ENCODE assay signal across 16 cellular contexts in the genomic region with DNA sequence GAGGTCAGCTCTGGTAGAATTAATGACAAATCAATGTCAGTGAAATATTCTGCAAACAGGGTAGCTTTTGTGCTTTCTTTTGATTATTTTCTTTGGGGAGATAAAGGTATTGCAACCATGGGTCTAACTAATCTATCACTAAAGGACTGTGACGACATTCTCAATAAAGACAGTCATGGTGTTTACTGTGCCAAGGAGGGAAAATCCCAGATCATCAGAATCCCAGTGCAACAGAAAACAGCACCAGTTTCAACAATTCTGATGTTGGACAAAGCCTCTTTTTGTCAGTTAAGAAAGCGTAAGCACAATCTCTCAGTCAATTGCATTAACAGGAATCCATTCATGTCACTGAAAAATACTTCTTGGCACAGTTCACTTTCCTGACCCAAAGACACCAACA. TPM values are rescaled to one million over a fixed set of nuclear protein-coding genes. Genes with fewer than 3 reads are reported as not detected.
DNase-seq lines count a peak whose midpoint lies in the region; ATAC-seq, FAIRE-seq and TF ChIP-seq lines count a peak whose summit lies in the region.
"Had no signal": no experiment of that assay in that cellular context is flagged by ENCODE, and none has a peak within 500 bp of the region (broad histone marks: within the 10 kb centered on the region; RNA-seq: fewer than 3 reads in every experiment).

No MANE protein-coding gene starts in this region.

- no peak overlapping the region for H3K9ac ChIP-seq in Karpas-422 (ENCODE audit: low read length)
- H3K9ac ChIP-seq in endothelial cell of umbilical vein (replicated peaks; ENCODE audit: extremely low read depth, insufficient read depth, low read length) = no peak overlapping the region

- no peak for ATAC-seq in GM18861 (IDR thresholded peaks at IDR 0.05; ENCODE audit: unreplicated experiment)

- no peak for FAIRE-seq in endothelial cell of umbilical vein (lab: Jason Lieb, UNC)
- FAIRE-seq: D721Med had no signal

- no peak overlapping the region for H3K4me3 ChIP-seq in Karpas-422 (ENCODE audit: low read length)
- no peak overlapping the region for H3K4me3 ChIP-seq in endothelial cell of umbilical vein (replicated peaks in 1 of 3; ENCODE audit: insufficient read depth in 1 of 3, low read depth in 1 of 3, low read length in 3 of 3)
- H3K4me3 ChIP-seq: ascending aorta, esophagus squamous epithelium, prostate gland had no signal

- no peaks in the 10 kb centered on the region for H3K9me2 ChIP-seq in Karpas-422 (replicated peaks; ENCODE audit: insufficient read depth, low read length)

- peaks cover 37% of the 10 kb centered on the region for H3K36me3 Mint-ChIP-seq in MCF 10A (ENCODE audit: insufficient read depth, unreplicated experiment)

- H3K9me3 ChIP-seq in Karpas-422 (ENCODE audit: low read length) (no peaks in the 10 kb centered on the region), endothelial cell of umbilical vein (replicated peaks; ENCODE audit: control insufficient read depth, insufficient read depth, low read length) (no peaks in the 10 kb centered on the region)
- H3K9me3 ChIP-seq: ascending aorta, esophagus squamous epithelium, prostate gland had no signal

- dilution Hi-C loops in endothelial cell of umbilical vein (cut with MboI; ENCODE audit: extremely low pct_ligation_motif_present, low sequenced_read_pairs) = no loop called here

- H2AFZ ChIP-seq in Karpas-422 (ENCODE audit: low read length) (no peak overlapping the region), endothelial cell of umbilical vein (ENCODE audit: low read depth, low read length) (no peak overlapping the region)

- peaks cover 16% of the 10 kb centered on the region; the same call in 1 of the 2 replicates for H3K36me3 ChIP-seq in Karpas-422 (ENCODE audit: insufficient read depth, low read length)
- no peaks in the 10 kb centered on the region for H3K36me3 ChIP-seq in endothelial cell of umbilical vein (ENCODE audit: control insufficient read depth in 2 of 2, extremely low read depth in 1 of 2, insufficient read depth in 2 of 2, low read length in 2 of 2)
- H3K36me3 ChIP-seq: prostate gland had no signal

- DNase-seq in Karpas-422 (no peak), endothelial cell of umbilical vein (ENCODE audit: low read depth, low spot score) (peak; percentile 49), midbrain (lab: John Stamatoyannopoulos, UW) (peak; percentile 53), substantia nigra (lab: John Stamatoyannopoulos, UW) (peak in 2 of 49 donors; percentile 23 to 45), NCI-H1092 treated with DMSO at 0.1 percent for 48 hours (lab: John Stamatoyannopoulos, UW) (no peak), MCF 10A (ENCODE audit: unreplicated experiment) (no peak), NOMO-1 (lab: John Stamatoyannopoulos, UW; ENCODE audit: unreplicated experiment in 2 of 2) (no peak)
- DNase-seq: activated CD4-positive, CD25-positive, alpha-beta regulatory T cell; dermis blood vessel endothelial cell; esophagus squamous epithelium; H7; NCI-H1930 had no signal

- intact Hi-C loops in endothelial cell of umbilical vein (cut with micrococcal nuclease) (no loop called here), MCF 10A (cut with micrococcal nuclease) (no loop called here)

- CTCF ChIA-PET in endothelial cell of umbilical vein (lab: Charles Lee) (no interaction called here), MCF 10A (lab: Yijun Ruan, JAX) (no interaction called here)

- no peaks in the 10 kb centered on the region for H4K20me1 ChIP-seq in Karpas-422 (ENCODE audit: insufficient read depth, low read depth, low read length)
- H4K20me1 ChIP-seq in endothelial cell of umbilical vein (replicated peaks; ENCODE audit: control insufficient read depth, extremely low read depth, insufficient read depth, low read length) = no peaks in the 10 kb centered on the region

- H3K27ac ChIP-seq in Karpas-422 (ENCODE audit: low read length) (peak overlapping the region; percentile 26; the same call in 1 of the 2 replicates), endothelial cell of umbilical vein (ENCODE audit: insufficient read depth, low read depth, low read length) (no peak overlapping the region), substantia nigra (ENCODE audit: low read depth, low read length, poor library complexity, severe bottlenecking) (peak overlapping the region; percentile 63)
- H3K27ac ChIP-seq: ascending aorta, prostate gland had no signal

- BruUV-seq in endothelial cell of umbilical vein (replicated peaks; lab: Mats Ljungman, UMichigan) (no TSS peak), MCF 10A (replicated peaks; lab: Mats Ljungman, UMichigan) (no TSS peak)

- TF ChIP-seq CTCF in endothelial cell of umbilical vein (IDR thresholded peaks at IDR 0.05; ENCODE audit: extremely low read depth in 1 of 2, insufficient read depth in 1 of 2, low read depth in 1 of 2, low read length in 2 of 2) (no peak), MCF 10A (IDR thresholded peaks at IDR 0.05; ENCODE audit: unreplicated experiment) (no peak)

- H3K4me2 ChIP-seq in Karpas-422 (ENCODE audit: low read depth, low read length, poor library complexity, severe bottlenecking) = no peak overlapping the region
- H3K4me2 ChIP-seq in endothelial cell of umbilical vein (ENCODE audit: insufficient read depth, low read length) = no peak overlapping the region

- H3K79me2 ChIP-seq in Karpas-422 (ENCODE audit: low read length) (peaks cover 24% of the 10 kb centered on the region), endothelial cell of umbilical vein (ENCODE audit: control insufficient read depth, insufficient read depth, low read length) (no peaks in the 10 kb centered on the region)

- H3K27me3 Mint-ChIP-seq in MCF 10A (ENCODE audit: insufficient read depth, unreplicated experiment) = no peaks in the 10 kb centered on the region

- H3K4me3 Mint-ChIP-seq in MCF 10A (ENCODE audit: unreplicated experiment) = no peak overlapping the region

- H3K4me1 ChIP-seq in Karpas-422 (ENCODE audit: low read length) = peaks cover 29% of the 10 kb centered on the region
- H3K4me1 ChIP-seq in endothelial cell of umbilical vein (ENCODE audit: control insufficient read depth, extremely low read depth, insufficient read depth, low read length) = peaks cover 10% of the 10 kb centered on the region
- H3K4me1 ChIP-seq: prostate gland had no signal

- H3K9me1 ChIP-seq in endothelial cell of umbilical vein (replicated peaks; ENCODE audit: control insufficient read depth, extremely low read depth, insufficient read depth, low read length) = no peaks in the 10 kb centered on the region

- H3K9me3 Mint-ChIP-seq in MCF 10A (ENCODE audit: unreplicated experiment) = no peaks in the 10 kb centered on the region

- no peak overlapping the region for H3K27ac Mint-ChIP-seq in MCF 10A (ENCODE audit: low read depth, unreplicated experiment)

- H3K27me3 ChIP-seq in Karpas-422 (ENCODE audit: low read length) (no peaks in the 10 kb centered on the region), endothelial cell of umbilical vein (ENCODE audit: control insufficient read depth in 2 of 2, insufficient read depth in 2 of 2, low read length in 2 of 2) (no peaks in the 10 kb centered on the region)
- H3K27me3 ChIP-seq: ascending aorta, esophagus squamous epithelium had no signal

- no peak for TF ChIP-seq POLR2A in endothelial cell of umbilical vein (IDR thresholded peaks at IDR 0.05; ENCODE audit: low read depth, low read length)

- H3K4me1 Mint-ChIP-seq in MCF 10A (ENCODE audit: insufficient read depth, unreplicated experiment) = no peaks in the 10 kb centered on the region

- POLR2A ChIA-PET in endothelial cell of umbilical vein (lab: Charles Lee) = no interaction called here
- POLR2A ChIA-PET in MCF 10A (lab: Yijun Ruan, JAX) = no interaction called here

TF ChIP-seq in endothelial cell of umbilical vein, 7 proteins besides CTCF, POLR2A, EP300 and RAD21:
- no peak for TF ChIP-seq GATA2 (IDR thresholded peaks at IDR 0.05; ENCODE audit: insufficient read depth, insufficient read length, low read depth, low read length)
- TF ChIP-seq, protein P1, sequence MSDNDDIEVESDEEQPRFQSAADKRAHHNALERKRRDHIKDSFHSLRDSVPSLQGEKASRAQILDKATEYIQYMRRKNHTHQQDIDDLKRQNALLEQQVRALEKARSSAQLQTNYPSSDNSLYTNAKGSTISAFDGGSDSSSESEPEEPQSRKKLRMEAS (IDR thresholded peaks at IDR 0.05; ENCODE audit: insufficient read depth, insufficient read length) = no peak
- TF ChIP-seq MYC (IDR thresholded peaks at IDR 0.05; ENCODE audit: low read depth, low read length) = no peak
- TF ChIP-seq EZH2 (IDR thresholded peaks at IDR 0.05; ENCODE audit: borderline replicate concordance, low read depth, low read length, severe bottlenecking) = no peak
- no peak for TF ChIP-seq JUN (IDR thresholded peaks at IDR 0.05; ENCODE audit: borderline replicate concordance, insufficient read depth, insufficient read length, low read depth)
- TF ChIP-seq POLR2AphosphoS5 (IDR thresholded peaks at IDR 0.05; ENCODE audit: insufficient read depth, low read depth, low read length) = no peak

RNA-seq across cellular contexts. Expression of gene SMIM29, which starts 36.8 kb away (rescaled TPM):
- 35.1 and 44.3 TPM in 2 replicates for total RNA-seq in Karpas-422 (2014; rRNA removed; shearing (Covaris generic); ENCODE audit: low replicate concordance)
- 37.3 and 37.6 TPM in 2 replicates for total RNA-seq in endothelial cell of umbilical vein
- 75.2 and 135 TPM in 2 replicates for polyA plus RNA-seq in endothelial cell of umbilical vein
- 58.0 and 65.4 TPM in 2 replicates for polyA plus RNA-seq in endothelial cell of umbilical vein (2011; cell fraction: cytosol; rRNA removed)
- polyA plus RNA-seq in endothelial cell of umbilical vein (2011; cell fraction: nucleus; rRNA removed) = 27.1 and 37.8 TPM in 2 replicates
- 26.5 and 31.9 TPM in 2 replicates for polyA plus RNA-seq in endothelial cell of umbilical vein (2012)
- polyA minus RNA-seq in endothelial cell of umbilical vein = 18.2 and 23.0 TPM in 2 replicates
- polyA minus RNA-seq in endothelial cell of umbilical vein (2011; cell fraction: cytosol; rRNA and poly(A)+ RNA removed) = 4.2 TPM
- polyA minus RNA-seq in endothelial cell of umbilical vein (2011; cell fraction: nucleus; rRNA and poly(A)+ RNA removed) = 7.0 and 9.6 TPM in 2 replicates
- 12.0 and 25.7 TPM in 2 replicates for total RNA-seq in MCF 10A (2022)

RNA-seq across cellular contexts. Expression of gene HMGA1, which starts 48.9 kb away (rescaled TPM):
- 337 and 353 TPM in 2 replicates for total RNA-seq in Karpas-422 (2014; rRNA removed; shearing (Covaris generic); ENCODE audit: low replicate concordance)
- total RNA-seq in endothelial cell of umbilical vein = 1,031 and 1,108 TPM in 2 replicates
- 416 and 425 TPM in 2 replicates for polyA plus RNA-seq in endothelial cell of umbilical vein
- polyA plus RNA-seq in endothelial cell of umbilical vein (2011; cell fraction: cytosol; rRNA removed) = 293 and 339 TPM in 2 replicates
- 140 and 158 TPM in 2 replicates for polyA plus RNA-seq in endothelial cell of umbilical vein (2011; cell fraction: nucleus; rRNA removed)
- polyA plus RNA-seq in endothelial cell of umbilical vein (2012) = 703 and 761 TPM in 2 replicates
- polyA minus RNA-seq in endothelial cell of umbilical vein = 125 and 180 TPM in 2 replicates
- 119 TPM for polyA minus RNA-seq in endothelial cell of umbilical vein (2011; cell fraction: cytosol; rRNA and poly(A)+ RNA removed)
- polyA minus RNA-seq in endothelial cell of umbilical vein (2011; cell fraction: nucleus; rRNA and poly(A)+ RNA removed) = 49.5 and 60.6 TPM in 2 replicates
- 154 and 202 TPM in 2 replicates for total RNA-seq in MCF 10A (2022)

Comparison
In these comparisons a context has a peak if more than half of its experiments do, and no peak if none do; other contexts are left out.
1. DNase-seq: peak in endothelial cell of umbilical vein (single experiment) and midbrain (single experiment); none in Karpas-422 (single experiment), NCI-H1092 treated with DMSO at 0.1 percent for 48 hours (single experiment), MCF 10A (single experiment) and NOMO-1 (0 of 2).